In the genomic region with DNA sequence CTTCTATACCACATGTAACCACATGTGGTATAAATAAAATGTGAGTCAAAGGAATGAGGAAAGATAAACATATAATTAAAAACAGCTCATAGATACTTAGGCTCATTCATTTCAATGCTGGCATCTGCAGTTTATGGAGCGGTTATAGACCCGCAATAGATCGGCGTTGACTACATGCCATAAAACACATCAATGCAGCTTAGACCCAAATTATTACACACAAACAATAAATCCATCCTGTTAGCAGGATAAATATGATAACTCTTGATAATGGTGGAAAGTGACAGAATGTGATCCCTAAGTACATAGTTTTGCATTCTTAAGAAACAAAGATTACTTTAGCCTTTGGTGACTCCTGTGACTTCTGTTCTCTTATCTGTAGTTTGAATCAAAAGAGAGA, we compare ENCODE assay signal across 28 cellular contexts.
"Had no signal": no experiment of that assay in that cellular context is flagged by ENCODE, and none has a peak within 500 bp of the region (broad histone marks: within the 10 kb centered on the region; RNA-seq: fewer than 3 reads in every experiment).

No MANE protein-coding gene starts in this region.

- H3K36me3 Mint-ChIP-seq: activated naive CD4-positive, alpha-beta T cell treated with anti-CD3 and anti-CD28 coated beads, Interleukin-2, amount 50 U/mL, for 72 hours; naive thymus-derived CD8-positive, alpha-beta T cell; neural progenitor cell; stimulated activated naive B cell treated with anti-CD40 and anti-IgM and Interleukin-4, amounts not matched to agents 10 μg/mL and 1 μg/mL and 100 μg/mL, for 72 hours had no signal

- H3K27ac Mint-ChIP-seq: activated CD4-positive, alpha-beta T cell treated with anti-CD3 and anti-CD28 coated beads, Interleukin-2, amount 10 ng/mL, durations not matched to agents 7 days and 5 days; activated CD8-positive, alpha-beta T cell treated with anti-CD3 and anti-CD28 coated beads, Interleukin-2, amount 10 ng/mL, durations not matched to agents 7 days and 5 days; activated naive CD4-positive, alpha-beta T cell treated with anti-CD3 and anti-CD28 coated beads, Interleukin-2, amount 50 U/mL, for 72 hours; activated T-helper 17 cell treated with anti-CD3 and anti-CD28 coated beads, Interleukin-2, amount 50 U/mL, for 72 hours; dendritic cell treated with granulocyte-macrophage colony-stimulating factor and Interleukin-4, amounts not matched to agents 40 ng/mL and 50 ng/mL, for 4 days; naive thymus-derived CD8-positive, alpha-beta T cell; neural progenitor cell; stimulated activated naive B cell treated with anti-CD40 and anti-IgM and Interleukin-4, amounts not matched to agents 10 μg/mL and 1 μg/mL and 100 μg/mL, for 72 hours had no signal

- H3K36me3 ChIP-seq: adrenal gland, ascending aorta, brain microvascular endothelial cell, left ventricle myocardium inferior, neural progenitor cell, sigmoid colon, uterus had no signal

- H3K27ac ChIP-seq: ascending aorta, brain microvascular endothelial cell, left ventricle myocardium inferior, neural progenitor cell, sigmoid colon, testis, uterus, VCaP had no signal

- H3K9me3 Mint-ChIP-seq: activated CD4-positive, alpha-beta T cell treated with anti-CD3 and anti-CD28 coated beads, Interleukin-2, amount 10 ng/mL, durations not matched to agents 7 days and 5 days; dendritic cell treated with granulocyte-macrophage colony-stimulating factor and Interleukin-4, amounts not matched to agents 40 ng/mL and 50 ng/mL, for 4 days; neural progenitor cell had no signal

- DNase-seq: activated CD4-positive, alpha-beta T cell treated with anti-CD3 and anti-CD28 coated beads, Interleukin-2, amount 10 ng/mL, durations not matched to agents 7 days and 5 days; activated CD4-positive, CD25-positive, alpha-beta regulatory T cell treated with anti-CD3 and anti-CD28 coated beads, Interleukin-2, amount 50 U/mL, for 72 hours; activated CD8-positive, alpha-beta T cell treated with anti-CD3 and anti-CD28 coated beads, Interleukin-2, amount 10 ng/mL, durations not matched to agents 7 days and 5 days; activated T-cell treated with anti-CD3 and anti-CD28 coated beads, Interleukin-2, amount 50 U/mL, for 1 hour; adrenal gland; brain microvascular endothelial cell; caudate nucleus; effector CD4-positive, alpha-beta T cell; erythroblast; foreskin melanocyte; glutamatergic neuron; hippocampal formation; kidney glomerular epithelial cell; left ventricle myocardium inferior; naive thymus-derived CD8-positive, alpha-beta T cell; sigmoid colon; stimulated activated CD4-positive, alpha-beta T cell treated with anti-CD3 and anti-CD28 coated beads, Interleukin-2, amount 100 ng/mL, for 48 hours; stimulated activated CD8-positive, alpha-beta memory T cell treated with anti-CD3 and anti-CD28 coated beads, Interleukin-4, amount 100 ng/mL, for 48 hours; stimulated activated naive B cell treated with anti-CD40 and anti-IgM and Interleukin-4, amounts not matched to agents 10 μg/mL and 1 μg/mL and 100 μg/mL, for 72 hours; testis; trophoblast cell; uterus had no signal

- H3K4me3 ChIP-seq: adrenal gland, ascending aorta, left ventricle myocardium inferior, neural progenitor cell, sigmoid colon, testis, uterus had no signal

- H3K4me3 Mint-ChIP-seq: activated CD4-positive, alpha-beta T cell treated with anti-CD3 and anti-CD28 coated beads, Interleukin-2, amount 10 ng/mL, durations not matched to agents 7 days and 5 days; activated CD8-positive, alpha-beta T cell treated with anti-CD3 and anti-CD28 coated beads, Interleukin-2, amount 10 ng/mL, durations not matched to agents 7 days and 5 days; activated T-helper 17 cell treated with anti-CD3 and anti-CD28 coated beads, Interleukin-2, amount 50 U/mL, for 72 hours; dendritic cell treated with granulocyte-macrophage colony-stimulating factor and Interleukin-4, amounts not matched to agents 40 ng/mL and 50 ng/mL, for 4 days; naive thymus-derived CD8-positive, alpha-beta T cell; neural progenitor cell; stimulated activated naive B cell treated with anti-CD40 and anti-IgM and Interleukin-4, amounts not matched to agents 10 μg/mL and 1 μg/mL and 100 μg/mL, for 72 hours had no signal

- H3K4me1 Mint-ChIP-seq: activated CD4-positive, alpha-beta T cell treated with anti-CD3 and anti-CD28 coated beads, Interleukin-2, amount 10 ng/mL, durations not matched to agents 7 days and 5 days; activated T-helper 17 cell treated with anti-CD3 and anti-CD28 coated beads, Interleukin-2, amount 50 U/mL, for 72 hours; naive thymus-derived CD8-positive, alpha-beta T cell; stimulated activated naive B cell treated with anti-CD40 and anti-IgM and Interleukin-4, amounts not matched to agents 10 μg/mL and 1 μg/mL and 100 μg/mL, for 72 hours had no signal

- H3K9me3 ChIP-seq: adrenal gland, ascending aorta, left ventricle myocardium inferior, sigmoid colon, testis, uterus had no signal

- H3K27me3 ChIP-seq: adrenal gland, ascending aorta, brain microvascular endothelial cell, neural progenitor cell, sigmoid colon, testis, uterus had no signal

- H3K4me1 ChIP-seq: ascending aorta, left ventricle myocardium inferior, neural progenitor cell, sigmoid colon, testis, uterus had no signal

- H3K4me2 ChIP-seq: neural progenitor cell had no signal

- H2AFZ ChIP-seq: neural progenitor cell had no signal

- ATAC-seq: activated CD8-positive, alpha-beta T cell treated with anti-CD3 and anti-CD28 coated beads, Interleukin-2, amount 10 ng/mL, durations not matched to agents 7 days and 5 days; activated naive CD4-positive, alpha-beta T cell treated with anti-CD3 and anti-CD28 coated beads, Interleukin-2, amount 50 U/mL, for 72 hours; activated T-helper 17 cell treated with anti-CD3 and anti-CD28 coated beads, Interleukin-2, amount 50 U/mL, for 72 hours; naive thymus-derived CD8-positive, alpha-beta T cell; stimulated activated naive B cell treated with anti-CD40 and anti-IgM and Interleukin-4, amounts not matched to agents 10 μg/mL and 1 μg/mL and 100 μg/mL, for 72 hours had no signal

- H3K27me3 Mint-ChIP-seq: activated CD4-positive, alpha-beta T cell treated with anti-CD3 and anti-CD28 coated beads, Interleukin-2, amount 10 ng/mL, durations not matched to agents 7 days and 5 days; activated T-helper 17 cell treated with anti-CD3 and anti-CD28 coated beads, Interleukin-2, amount 50 U/mL, for 72 hours; stimulated activated naive B cell treated with anti-CD40 and anti-IgM and Interleukin-4, amounts not matched to agents 10 μg/mL and 1 μg/mL and 100 μg/mL, for 72 hours had no signal

- H3K9ac ChIP-seq: neural progenitor cell had no signal
